ENCODE assay signal across 9 cellular contexts in genomic region chr1:27633640-27634165, GRCh38. TPM values are rescaled to one million over a fixed set of nuclear protein-coding genes. Genes with fewer than 3 reads are reported as not detected.
DNase-seq lines count a peak whose midpoint lies in the region; ATAC-seq and TF ChIP-seq lines count a peak whose summit lies in the region.
"Had no signal": no experiment of that assay in that cellular context is flagged by ENCODE, and none has a peak within 500 bp of the region (broad histone marks: within the 10 kb centered on the region; RNA-seq: fewer than 3 reads in every experiment).

No MANE protein-coding gene starts in this region.

- no peaks in the 10 kb centered on the region for H3K27me3 Mint-ChIP-seq in IgD-negative memory B cell
- H3K27me3 Mint-ChIP-seq in naive thymus-derived CD8-positive, alpha-beta T cell = no peaks in the 10 kb centered on the region

- H3K27me3 ChIP-seq in A673 (replicated peaks; ENCODE audit: insufficient read depth, low read depth, low read length, poor library complexity) = no peaks in the 10 kb centered on the region

- intact Hi-C loops in A673 (cut with micrococcal nuclease; ENCODE audit: unreplicated experiment) = no loop called here

- peak overlapping the region; percentile 53 to 94 (median 88) for H3K27ac Mint-ChIP-seq in IgD-negative memory B cell
- peak overlapping the region; percentile 72 to 92 (median 85) for H3K27ac Mint-ChIP-seq in naive thymus-derived CD8-positive, alpha-beta T cell

- no peaks in the 10 kb centered on the region for H3K36me3 ChIP-seq in A673 (ENCODE audit: insufficient read depth, low read length, poor library complexity, severe bottlenecking)

- peak overlapping the region; percentile 38 for H3K4me3 ChIP-seq in A673 (ENCODE audit: low read depth, low read length, poor library complexity, severe bottlenecking)

- no peaks in the 10 kb centered on the region for H3K36me3 Mint-ChIP-seq in IgD-negative memory B cell
- no peaks in the 10 kb centered on the region for H3K36me3 Mint-ChIP-seq in naive thymus-derived CD8-positive, alpha-beta T cell

- CTCF ChIA-PET in A673 (lab: Charles Lee) = no interaction called here

- no peak for TF ChIP-seq CTCF in A673 (conservative IDR thresholded peaks at IDR 0.05; ENCODE audit: low read depth, low read length)

- no TSS peak for BruUV-seq in A673 (replicated peaks; lab: Mats Ljungman, UMichigan)

- no peaks in the 10 kb centered on the region for H3K4me1 ChIP-seq in A673 (ENCODE audit: insufficient read depth, low read length, poor library complexity, severe bottlenecking)

- no peak overlapping the region for H3K27ac ChIP-seq in A673 (ENCODE audit: low read depth, low read length, poor library complexity, severe bottlenecking)

- H3K9me3 ChIP-seq in A673 (ENCODE audit: low read depth, low read length, poor library complexity, severe bottlenecking) = no peaks in the 10 kb centered on the region

- peak overlapping the region; percentile 70 to 90 (median 80) for H3K4me3 Mint-ChIP-seq in IgD-negative memory B cell
- peak overlapping the region; percentile 64 to 85 (median 74) for H3K4me3 Mint-ChIP-seq in naive thymus-derived CD8-positive, alpha-beta T cell

- DNase-seq in A673 (ENCODE audit: low spot score) (no peak), dermis blood vessel endothelial cell (peak; percentile 13), NCI-H526 treated with DMSO at 0.1 percent for 48 hours (lab: John Stamatoyannopoulos, UW) (no peak), MV-4-11 (lab: John Stamatoyannopoulos, UW) (no peak), DMS114 treated with DMSO at 0.1 percent for 48 hours (lab: John Stamatoyannopoulos, UW; ENCODE audit: unreplicated experiment) (no peak)
- DNase-seq in naive thymus-derived CD8-positive, alpha-beta T cell = no peak

- no peaks in the 10 kb centered on the region for H3K9me3 Mint-ChIP-seq in IgD-negative memory B cell
- no peaks in the 10 kb centered on the region for H3K9me3 Mint-ChIP-seq in naive thymus-derived CD8-positive, alpha-beta T cell

- POLR2A ChIA-PET in A673 (lab: Charles Lee; ENCODE audit: low non-redundant PET) = no interaction called here
- POLR2A ChIA-PET in naive thymus-derived CD8-positive, alpha-beta T cell (lab: Charles Lee) = interaction anchor here (1.1 to 3.2 kb wide), 2 partner anchors 10 to 28 kb away, joined by 3 to 17 read pairs; no protein-coding TSS in a partner anchor

- peaks cover 52 to 59% (median 57%) of the 10 kb centered on the region in 3 donors for H3K4me1 Mint-ChIP-seq in IgD-negative memory B cell
- peaks cover 40 to 85% (median 78%) of the 10 kb centered on the region in 4 donors for H3K4me1 Mint-ChIP-seq in naive thymus-derived CD8-positive, alpha-beta T cell

- ATAC-seq in naive thymus-derived CD8-positive, alpha-beta T cell = no peak
- ATAC-seq in GM21737 (IDR thresholded peaks at IDR 0.05; ENCODE audit: unreplicated experiment) = no peak

RNA-seq across cellular contexts. Expression of gene FGR, which starts 1.3 kb away (rescaled TPM):
- not detected in 2 replicates for total RNA-seq in A673 (2021)
- 72.0 TPM for polyA plus RNA-seq in IgD-negative memory B cell
- 0.74 and 1.2 TPM in 2 replicates for total RNA-seq in dermis blood vessel endothelial cell
- 1 to 10 TPM; 2.0 to 2.3 TPM for total RNA-seq in naive thymus-derived CD8-positive, alpha-beta T cell
- 10 to 100 TPM in 1 of 3 donors, 1 to 10 TPM in 2; 1.8 to 69.5 (median 3.3) TPM for polyA plus RNA-seq in naive thymus-derived CD8-positive, alpha-beta T cell
- total RNA-seq: SK-MEL-5 had no signal

RNA-seq across cellular contexts. Expression of gene AHDC1, which starts 29.8 kb away (rescaled TPM):
- 33.2 and 34.2 TPM in 2 replicates for total RNA-seq in A673 (2021)
- 1.1 TPM for polyA plus RNA-seq in IgD-negative memory B cell
- total RNA-seq in dermis blood vessel endothelial cell = 7.1 and 16.0 TPM in 2 replicates
- total RNA-seq in naive thymus-derived CD8-positive, alpha-beta T cell = 10 to 100 TPM; 19.6 to 24.7 TPM
- polyA plus RNA-seq in naive thymus-derived CD8-positive, alpha-beta T cell = 1 to 10 TPM in 2 of 3 donors, under 1 TPM in 1; 0.57 to 2.4 (median 1.0) TPM

RNA-seq across cellular contexts. Expression of gene IFI6, which starts 38.3 kb away (rescaled TPM):
- total RNA-seq in A673 (2021) (18.7 and 19.4 TPM in 2 replicates), dermis blood vessel endothelial cell (21.9 and 57.7 TPM in 2 replicates)
- polyA plus RNA-seq in IgD-negative memory B cell = 68.2 TPM
- 10 to 100 TPM; 23.3 to 24.5 TPM for total RNA-seq in naive thymus-derived CD8-positive, alpha-beta T cell
- 100 to 1,000 TPM; 145 to 171 (median 146) TPM for polyA plus RNA-seq in naive thymus-derived CD8-positive, alpha-beta T cell
